In genomic region chr20:64035933-64036345, GRCh38 we compare ENCODE assay signal across 14 cellular contexts. TPM values are rescaled to one million over a fixed set of nuclear protein-coding genes. Genes with fewer than 3 reads are reported as not detected.
DNase-seq lines count a peak whose midpoint lies in the region; ATAC-seq, FAIRE-seq and TF ChIP-seq lines count a peak whose summit lies in the region.
"Had no signal": no experiment of that assay in that cellular context is flagged by ENCODE, and none has a peak within 500 bp of the region (broad histone marks: within the 10 kb centered on the region; RNA-seq: fewer than 3 reads in every experiment).

Gene C20orf204 (plus strand): TSS chr20:64036182. CDS start chr20:64036324, 142 bp downstream.

- H2AFZ ChIP-seq in GM12878 (ENCODE audit: control insufficient read depth, low read depth, low read length), result no peak within 1 kb of the TSS
- no peak within 1 kb of the TSS for H2AFZ ChIP-seq in neuronal stem cell (ENCODE audit: low read length)

- ATAC-seq in GM12878 (no peak), GM19395 (IDR thresholded peaks at IDR 0.05; ENCODE audit: unreplicated experiment) (no peak)

- H3K9me3 ChIP-seq in NT2/D1 (ENCODE audit: insufficient read depth, low read length) (peaks cover 8% of the 10 kb centered on the region; the same call in 1 of the 2 replicates), GM12878 (replicated peaks; ENCODE audit: control insufficient read depth, insufficient read depth, low read length) (no peaks in the 10 kb centered on the region), neuronal stem cell (replicated peaks in 1 of 2; ENCODE audit: control insufficient read depth in 2 of 2, insufficient read depth in 1 of 2, low read depth in 1 of 2, low read length in 2 of 2) (no peaks in the 10 kb centered on the region), ascending aorta (no peaks in the 10 kb centered on the region)
- H3K9me3 ChIP-seq: stomach had no signal

- H3K4me1 ChIP-seq in NT2/D1 (ENCODE audit: insufficient read depth, insufficient read length) (peaks cover 28% of the 10 kb centered on the region), GM12878 (ENCODE audit: control insufficient read depth, insufficient read depth, low read length) (peaks cover 50% of the 10 kb centered on the region), neuronal stem cell (ENCODE audit: control insufficient read depth in 2 of 2, insufficient read depth in 1 of 2, low read depth in 1 of 2, low read length in 2 of 2) (peaks cover 16 to 19% of the 10 kb centered on the region in 2 donors), ascending aorta (peaks cover 5 to 15% of the 10 kb centered on the region in 2 donors)

- H3K18ac ChIP-seq in neuronal stem cell (ENCODE audit: low read length), result peak within 1 kb of the TSS; percentile 80

- H3K36me3 ChIP-seq in NT2/D1 (ENCODE audit: insufficient read depth, insufficient read length, low read length) (peaks cover 48% of the 10 kb centered on the region), GM12878 (ENCODE audit: control insufficient read depth in 2 of 2, insufficient read depth in 2 of 2, low read length in 1 of 2) (peaks cover 6 to 17% of the 10 kb centered on the region in 2 experiments; a peak in 3 of 4 replicates), neuronal stem cell (replicated peaks in 1 of 2; ENCODE audit: control insufficient read depth in 2 of 2, insufficient read depth in 2 of 2, low read length in 2 of 2) (peaks cover 19 to 39% of the 10 kb centered on the region in 2 donors), ascending aorta (peaks cover 28 to 33% of the 10 kb centered on the region in 2 donors)

- H2AK5ac ChIP-seq in neuronal stem cell (ENCODE audit: low read depth, low read length), result peak within 1 kb of the TSS; percentile 82

- CTCF ChIA-PET in activated naive CD4-positive, alpha-beta T cell treated with anti-CD3 and anti-CD28 coated beads for 36 hours (lab: Charles Lee), result interaction anchor here (0.7 to 1.5 kb wide), 3 partner anchors 13 to 398 kb away, joined by 3 to 4 read pairs (median 4); no protein-coding TSS in a partner anchor
- CTCF ChIA-PET in GM12878 (lab: Yijun Ruan, JAX), result interaction anchor here (1.0 to 9.1 kb wide), 6 partner anchors 21 to 86 kb away, joined by 3 to 108 read pairs (median 4); partner anchors contain the start of genes PRPF6 and SAMD10

- peak; percentile 60 for TF ChIP-seq POLR2A in GM12878 (IDR thresholded peaks at IDR 0.05; ENCODE audit: low read depth, low read length)

- peak within 1 kb of the TSS; percentile 68 for H3K23ac ChIP-seq in neuronal stem cell (ENCODE audit: low read depth, low read length, poor library complexity)

- H3K4me2 ChIP-seq in GM12878 (ENCODE audit: control insufficient read depth, insufficient read depth) (peak within 1 kb of the TSS; percentile 70), neuronal stem cell (ENCODE audit: insufficient read depth, low read length, poor library complexity, severe bottlenecking) (peak within 1 kb of the TSS; percentile 25)

- H4K20me1 ChIP-seq in GM12878 (ENCODE audit: control insufficient read depth, insufficient read depth), result no peaks in the 10 kb centered on the region

- H3K9ac ChIP-seq in NT2/D1 (ENCODE audit: insufficient read length, low read depth) (peak within 1 kb of the TSS; percentile 44), GM12878 (ENCODE audit: control insufficient read depth, insufficient read depth, low read length) (peak within 1 kb of the TSS; percentile 64), neuronal stem cell (ENCODE audit: low read depth, low read length, poor library complexity) (peak within 1 kb of the TSS; percentile 54)

- RAD21 ChIA-PET in GM12878 (lab: Charles Lee; ENCODE audit: unreplicated experiment), result interaction anchor here (1.7 to 7.1 kb wide), 2 partner anchors 25 to 55 kb away, joined by 4 to 92 read pairs; partner anchors contain the start of genes PRPF6 and SAMD10

- peak within 1 kb of the TSS; percentile 66 for H2BK12ac ChIP-seq in neuronal stem cell (ENCODE audit: low read length)

- H3K36me3 Mint-ChIP-seq in activated naive CD4-positive, alpha-beta T cell treated with anti-CD3 and anti-CD28 coated beads for 36 hours (ENCODE audit: low read depth), result peaks cover 2% of the 10 kb centered on the region

- peaks cover 4% of the 10 kb centered on the region for H3K79me2 ChIP-seq in GM12878 (ENCODE audit: control insufficient read depth, insufficient read depth, low read length)

- H3K9me3 Mint-ChIP-seq in activated naive CD4-positive, alpha-beta T cell treated with anti-CD3 and anti-CD28 coated beads for 36 hours, result no peaks in the 10 kb centered on the region

- H3K27ac Mint-ChIP-seq in activated naive CD4-positive, alpha-beta T cell treated with anti-CD3 and anti-CD28 coated beads for 36 hours, result peak within 1 kb of the TSS; percentile 88

- intact Hi-C loops in activated naive CD4-positive, alpha-beta T cell treated with anti-CD3 and anti-CD28 coated beads for 36 hours (cut with micrococcal nuclease), result loop anchor here (5.0 kb wide), 1 partner anchor 129 kb away; no protein-coding TSS in a partner anchor
- intact Hi-C loops in GM12878 (cut with micrococcal nuclease; ENCODE audit: unreplicated experiment), result loop anchor here (2.0 kb wide), 1 partner anchor 23 kb away; no protein-coding TSS in a partner anchor
- intact Hi-C loops in ascending aorta (cut with DNase I), result no loop called here

- H3K79me1 ChIP-seq in neuronal stem cell (ENCODE audit: low read depth, low read length), result no peaks in the 10 kb centered on the region

- no peak for TF ChIP-seq EP300 in GM12878 (IDR thresholded peaks at IDR 0.05; ENCODE audit: borderline replicate concordance in 1 of 2, control insufficient read depth in 1 of 2, low read depth in 2 of 2, low read length in 2 of 2)

- POLR2A ChIA-PET in GM12878 (lab: Charles Lee), result interaction anchor here (1.1 to 7.2 kb wide), 4 partner anchors 32 to 55 kb away, joined by 4 to 63 read pairs (median 7); partner anchors contain the start of genes PRPF6 and SAMD10

- BruUV-seq in GM12878 (replicated peaks; lab: Mats Ljungman, UMichigan), result no TSS peak

- H3K4me3 Mint-ChIP-seq in activated naive CD4-positive, alpha-beta T cell treated with anti-CD3 and anti-CD28 coated beads for 36 hours, result peak within 1 kb of the TSS; percentile 4

- H3K27ac ChIP-seq in GM12878 (ENCODE audit: control insufficient read depth, insufficient read depth), result peak within 1 kb of the TSS; percentile 77
- no peak within 1 kb of the TSS for H3K27ac ChIP-seq in neuronal stem cell (replicated peaks; ENCODE audit: low read length)
- no peak within 1 kb of the TSS for H3K27ac ChIP-seq in ascending aorta
- H3K27ac ChIP-seq: stomach had no signal

- H3K27me3 ChIP-seq in NT2/D1 (ENCODE audit: insufficient read depth, insufficient read length), result peaks cover 36% of the 10 kb centered on the region
- H3K27me3 ChIP-seq in GM12878 (replicated peaks in 1 of 2; ENCODE audit: control insufficient read depth in 2 of 2, insufficient read depth in 2 of 2, low read length in 1 of 2), result no peaks in the 10 kb centered on the region
- H3K27me3 ChIP-seq in neuronal stem cell (ENCODE audit: control insufficient read depth in 3 of 3, insufficient read depth in 3 of 3, low read depth in 1 of 3, low read length in 3 of 3), result peaks cover 22 to 42% (median 23%) of the 10 kb centered on the region in 3 experiments
- peaks cover 16% of the 10 kb centered on the region for H3K27me3 ChIP-seq in ascending aorta

- peaks cover 2% of the 10 kb centered on the region for H3K27me3 Mint-ChIP-seq in activated naive CD4-positive, alpha-beta T cell treated with anti-CD3 and anti-CD28 coated beads for 36 hours (ENCODE audit: low read depth)

- peaks cover 48% of the 10 kb centered on the region for H3K4me1 Mint-ChIP-seq in activated naive CD4-positive, alpha-beta T cell treated with anti-CD3 and anti-CD28 coated beads for 36 hours (ENCODE audit: low read depth)

- 97% methylated on average over 10 of the region's 10 CpGs for WGBS in GM12878 (ENCODE audit: insufficient coverage, insufficient replicate concordance, low lambda C conversion rate, missing lambda C conversion rate)
- no CpG with 5 or more reads among the region's 10 CpGs for WGBS in neuronal stem cell (ENCODE audit: extremely low coverage in 2 of 2, insufficient read length in 2 of 2, insufficient replicate concordance in 1 of 2), 2 donors

- SMC1A ChIA-PET in GM12878 (lab: Charles Lee; ENCODE audit: uncharacterized antibody, unreplicated experiment), result interaction anchor here (0.6 to 6.1 kb wide), 7 partner anchors 11 to 84 kb away, joined by 3 to 52 read pairs (median 3); partner anchors contain the start of genes PRPF6 and SAMD10

- H3K14ac ChIP-seq in neuronal stem cell (ENCODE audit: low read length), result peak within 1 kb of the TSS; percentile 84

- H4K8ac ChIP-seq in neuronal stem cell (ENCODE audit: low read depth, low read length), result peak within 1 kb of the TSS; percentile 19

- H3K4me3 ChIP-seq in NT2/D1 (ENCODE audit: insufficient read length, low read depth), result no peak within 1 kb of the TSS
- no peak within 1 kb of the TSS for H3K4me3 ChIP-seq in GM12878
- H3K4me3 ChIP-seq in neuronal stem cell (ENCODE audit: low read length in 2 of 2), result no peak within 1 kb of the TSS
- H3K4me3 ChIP-seq in ascending aorta, result no peak within 1 kb of the TSS
- H3K4me3 ChIP-seq: stomach had no signal

- H2BK15ac ChIP-seq in neuronal stem cell (ENCODE audit: low read length), result peak within 1 kb of the TSS; percentile 21

- no peak for DNase-seq in activated naive CD4-positive, alpha-beta T cell treated with anti-CD3 and anti-CD28 coated beads for 36 hours
- no peak for DNase-seq in activated naive CD4-positive, alpha-beta T cell (lab: John Stamatoyannopoulos, UW)
- DNase-seq in NT2/D1 (ENCODE audit: low read depth, low spot score) (no peak), GM12878 (ENCODE audit: low read depth, low spot score) (no peak), neuronal stem cell (ENCODE audit: low spot score) (no peak), ascending aorta (ENCODE audit: low spot score in 2 of 2) (no peak), NCI-H1436 treated with DMSO at 0.1 percent for 48 hours (lab: John Stamatoyannopoulos, UW) (no peak)
- DNase-seq: EL, glutamatergic neuron, kidney glomerular epithelial cell, stomach, T1000 had no signal

- H2BK120ac ChIP-seq in neuronal stem cell (ENCODE audit: low read depth, low read length), result peak within 1 kb of the TSS; percentile 47

- no peak within 1 kb of the TSS for H4K91ac ChIP-seq in neuronal stem cell (ENCODE audit: low read depth, low read length, poor library complexity)

- TF ChIP-seq CTCF in GM12878 (IDR thresholded peaks at IDR 0.05 in 2 of 3, conservative IDR thresholded peaks at IDR 0.05 in 1 of 3; ENCODE audit: control insufficient read depth in 2 of 3, extremely low read depth in 1 of 3, insufficient read depth in 1 of 3, low read depth in 3 of 3, low read length in 3 of 3) (no peak), ascending aorta (IDR thresholded peaks at IDR 0.05) (no peak)

- no peak for TF ChIP-seq RAD21 in GM12878 (IDR thresholded peaks at IDR 0.05; ENCODE audit: insufficient read depth, low read depth, low read length)

- no peak for FAIRE-seq in GM12878 (lab: Jason Lieb, UNC)
- FAIRE-seq: bronchial epithelial cell had no signal

- H3K4ac ChIP-seq in neuronal stem cell (ENCODE audit: low read length), result no peak within 1 kb of the TSS

- peak within 1 kb of the TSS; percentile 13 for H2BK5ac ChIP-seq in neuronal stem cell (ENCODE audit: low read length)

- in situ Hi-C loops in GM12878 (cut with MboI), result no loop called here

RNA-seq across cellular contexts. Expression of gene C20orf204, which starts in this region (rescaled TPM):
- 1 to 10 TPM; 1.1 to 1.7 TPM for total RNA-seq in activated naive CD4-positive, alpha-beta T cell treated with anti-CD3 and anti-CD28 coated beads for 36 hours
- 125 and 143 TPM in 2 replicates for total RNA-seq in GM12878 (2013; cell fraction: nucleolus; rRNA removed)
- 32.4 and 39.5 TPM in 2 replicates for total RNA-seq in GM12878 (2014; rRNA removed)
- 3.6 and 4.4 TPM in 2 replicates for total RNA-seq in GM12878 (2014; rRNA removed; fragmentation: Illumina TruSeq; extraction: Trizol)
- 49.1 and 56.0 TPM in 2 replicates for total RNA-seq in GM12878 (2021)
- polyA plus RNA-seq in GM12878 (2011; ENCODE audit: low read depth), result 4.1 TPM
- polyA plus RNA-seq in GM12878 (2011; rRNA removed), result 2.9 and 6.9 TPM in 2 replicates
- polyA plus RNA-seq in GM12878 (2011; cell fraction: cytosol; rRNA removed), result 13.5 and 27.8 TPM in 2 replicates
- polyA plus RNA-seq in GM12878 (2011; cell fraction: nucleus; rRNA removed), result 95.3 and 97.7 TPM in 2 replicates
- 23.6 and 27.4 TPM in 2 replicates for polyA plus RNA-seq in GM12878 (2012)
- polyA plus RNA-seq in GM12878 (2014; fragmentation: Illumina TruSeq; extraction: Trizol), result 0.48 and 1.6 TPM in 2 replicates
- under 1 TPM; 0.24 to 0.38 TPM for polyA plus RNA-seq in GM12878 (2014; fragmentation: Nextera tagmentation; extraction: Ambion mirVana)
- 37.1 and 42.9 TPM in 2 replicates for polyA plus RNA-seq in GM12878 (2014; rRNA removed)
- polyA plus RNA-seq in GM12878 (2016; fragmentation: Nextera tagmentation; extraction: Ambion mirVana), result 10 to 100 TPM; 17.9 to 20.4 TPM
- polyA minus RNA-seq in GM12878 (2011; rRNA and poly(A)+ RNA removed), result 2.6 and 8.0 TPM in 2 replicates
- 5.6 and 6.0 TPM in 2 replicates for polyA minus RNA-seq in GM12878 (2011; cell fraction: cytosol; rRNA and poly(A)+ RNA removed)
- 20.7 and 27.4 TPM in 2 replicates for polyA minus RNA-seq in GM12878 (2011; cell fraction: nucleus; rRNA and poly(A)+ RNA removed)
- 0.14 TPM for polyA plus RNA-seq in neuronal stem cell (2013, experiment 1 of 2)
- 0.25 TPM for polyA plus RNA-seq in neuronal stem cell (2013, experiment 2 of 2)
- not detected for total RNA-seq in ascending aorta
